22 cellular contexts compared by ENCODE assay signal in genomic region chr10:127905623-127906261, GRCh38. TPM values are rescaled to one million over a fixed set of nuclear protein-coding genes. Genes with fewer than 3 reads are reported as not detected.
DNase-seq lines count a peak whose midpoint lies in the region; ATAC-seq and TF ChIP-seq lines count a peak whose summit lies in the region.
"Had no signal": no experiment of that assay in that cellular context is flagged by ENCODE, and none has a peak within 500 bp of the region (broad histone marks: within the 10 kb centered on the region; RNA-seq: fewer than 3 reads in every experiment).

No MANE protein-coding gene starts in this region.

- H3K27ac ChIP-seq in Peyer's patch, result peak overlapping the region in 3 of 4 donors; percentile 85 to 92 (median 89)
- H3K27ac ChIP-seq: foreskin keratinocyte, SJSA1, tibial artery had no signal

- H3K4me3 ChIP-seq in Peyer's patch, result no peak overlapping the region
- H3K4me3 ChIP-seq: SJSA1, tibial artery had no signal

- no peak overlapping the region for H3K27ac Mint-ChIP-seq in activated CD4-positive, alpha-beta T cell treated with anti-CD3 and anti-CD28 coated beads for 36 hours
- H3K27ac Mint-ChIP-seq in immature natural killer cell, result peak overlapping the region in 1 of 6 donors; percentile 6
- H3K27ac Mint-ChIP-seq in osteocyte (ENCODE audit: unreplicated experiment), result no peak overlapping the region
- H3K27ac Mint-ChIP-seq: stimulated activated naive B cell treated with anti-CD40 and anti-IgM and Interleukin-4, amounts not matched to agents 10 μg/mL and 1 μg/mL and 100 μg/mL, for 72 hours had no signal

- TF ChIP-seq CTCF in Peyer's patch (IDR thresholded peaks at IDR 0.05) (no peak), osteocyte (IDR thresholded peaks at IDR 0.05) (no peak)

- intact Hi-C loops in activated CD4-positive, alpha-beta T cell treated with anti-CD3 and anti-CD28 coated beads for 36 hours (cut with DNase I, micrococcal nuclease), result loop anchor here (1.0 to 5.0 kb wide), 5 partner anchors 87 to 247 kb away; no protein-coding TSS in a partner anchor

- POLR2A ChIA-PET in activated CD4-positive, alpha-beta T cell treated with anti-CD3 and anti-CD28 coated beads for 36 hours (lab: Charles Lee), result interaction anchor here (1.6 kb wide), 1 partner anchor 106 kb away, joined by 5 read pairs; no protein-coding TSS in a partner anchor

- no peaks in the 10 kb centered on the region for H3K36me3 Mint-ChIP-seq in activated CD4-positive, alpha-beta T cell treated with anti-CD3 and anti-CD28 coated beads for 36 hours (ENCODE audit: low read depth)
- H3K36me3 Mint-ChIP-seq in immature natural killer cell (no peaks in the 10 kb centered on the region), osteocyte (ENCODE audit: unreplicated experiment) (no peaks in the 10 kb centered on the region)

- peaks cover 21% of the 10 kb centered on the region for H3K27me3 Mint-ChIP-seq in activated CD4-positive, alpha-beta T cell treated with anti-CD3 and anti-CD28 coated beads for 36 hours
- H3K27me3 Mint-ChIP-seq in immature natural killer cell (ENCODE audit: low read depth in 3 of 3), result peaks cover 2 to 15% (median 5%) of the 10 kb centered on the region in 3 donors
- H3K27me3 Mint-ChIP-seq in osteocyte (ENCODE audit: unreplicated experiment), result peaks cover 26% of the 10 kb centered on the region

- H3K36me3 ChIP-seq in Peyer's patch, result no peaks in the 10 kb centered on the region
- H3K36me3 ChIP-seq: tibial artery had no signal

- no peaks in the 10 kb centered on the region for H3K9me3 ChIP-seq in Peyer's patch
- H3K9me3 ChIP-seq: tibial artery had no signal

- H3K27me3 ChIP-seq in Peyer's patch, result no peaks in the 10 kb centered on the region

- H3K9me3 Mint-ChIP-seq in activated CD4-positive, alpha-beta T cell treated with anti-CD3 and anti-CD28 coated beads for 36 hours (ENCODE audit: low read depth), result no peaks in the 10 kb centered on the region
- no peaks in the 10 kb centered on the region for H3K9me3 Mint-ChIP-seq in immature natural killer cell
- no peaks in the 10 kb centered on the region for H3K9me3 Mint-ChIP-seq in osteocyte (ENCODE audit: unreplicated experiment)

- DNase-seq in activated CD4-positive, alpha-beta T cell treated with anti-CD3 and anti-CD28 coated beads for 36 hours, result no peak
- no peak for DNase-seq in activated CD4-positive, alpha-beta T cell treated with anti-CD3 and anti-CD28 coated beads for 4 hours
- DNase-seq in Peyer's patch (peak in 1 of 3 donors; percentile 10), immature natural killer cell (no peak), osteocyte (ENCODE audit: extremely low spot score, unreplicated experiment) (peak; percentile 78)
- no peak for DNase-seq in stimulated activated CD4-positive, alpha-beta T cell treated with anti-CD3 and anti-CD28 coated beads, Interleukin-4, amount 100 ng/mL, for 4 hours
- DNase-seq: 8988T; activated CD4-positive, alpha-beta T cell treated with anti-CD3 and anti-CD28 coated beads for 1 hour; activated gamma-delta T cell; aorta; DND-41; NCI-H1417; NCI-H2171; PC-3; stimulated activated naive B cell treated with anti-CD40 and anti-IgM and Interleukin-4, amounts not matched to agents 10 μg/mL and 1 μg/mL and 100 μg/mL, for 72 hours had no signal

- peak overlapping the region; percentile 8 for H3K4me3 Mint-ChIP-seq in activated CD4-positive, alpha-beta T cell treated with anti-CD3 and anti-CD28 coated beads for 36 hours
- H3K4me3 Mint-ChIP-seq in immature natural killer cell (peak overlapping the region in 3 of 5 donors; percentile 47 to 60 (median 54)), osteocyte (ENCODE audit: unreplicated experiment) (no peak overlapping the region)

- peaks cover 0 to 24% (median 8%) of the 10 kb centered on the region in 4 donors for H3K4me1 ChIP-seq in Peyer's patch
- H3K4me1 ChIP-seq: foreskin keratinocyte had no signal

- no peak for ATAC-seq in activated CD4-positive, alpha-beta T cell treated with anti-CD3 and anti-CD28 coated beads for 36 hours
- ATAC-seq in GM21737 (IDR thresholded peaks at IDR 0.05; ENCODE audit: unreplicated experiment) (no peak), GM21529 (IDR thresholded peaks at IDR 0.05; ENCODE audit: unreplicated experiment) (no peak)

- no peaks in the 10 kb centered on the region for H3K4me1 Mint-ChIP-seq in activated CD4-positive, alpha-beta T cell treated with anti-CD3 and anti-CD28 coated beads for 36 hours
- H3K4me1 Mint-ChIP-seq in immature natural killer cell (no peaks in the 10 kb centered on the region), osteocyte (ENCODE audit: unreplicated experiment) (peaks cover 8% of the 10 kb centered on the region)

- no peak for TF ChIP-seq POLR2A in Peyer's patch (IDR thresholded peaks at IDR 0.05)

- CTCF ChIA-PET in activated CD4-positive, alpha-beta T cell treated with anti-CD3 and anti-CD28 coated beads for 36 hours (lab: Charles Lee), result interaction anchor here (0.8 to 5.8 kb wide), 16 partner anchors 9 to 266 kb away, joined by 3 to 147 read pairs (median 4); partner anchors contain the start of gene CLRN3

RNA-seq across cellular contexts. Expression of gene PTPRE, which starts 1.2 kb away (rescaled TPM):
- 10 to 100 TPM; 23.0 to 31.6 TPM for total RNA-seq in activated CD4-positive, alpha-beta T cell treated with anti-CD3 and anti-CD28 coated beads for 36 hours
- total RNA-seq in Peyer's patch, result 10 to 100 TPM; 24.0 to 48.7 (median 35.4) TPM
- polyA plus RNA-seq in immature natural killer cell, result 10 to 100 TPM; 35.7 to 73.1 (median 40.3) TPM
- 1.2 and 1.3 TPM in 2 replicates for total RNA-seq in osteocyte

RNA-seq across cellular contexts. Expression of gene CLRN3, which starts 13.0 kb away (rescaled TPM):
- not detected for total RNA-seq in activated CD4-positive, alpha-beta T cell treated with anti-CD3 and anti-CD28 coated beads for 36 hours
- total RNA-seq in Peyer's patch (100 to 1,000 TPM in 2 of 4 donors, 10 to 100 TPM in 1, 1 to 10 TPM in 1; 7.4 to 215 (median 109) TPM), osteocyte (not detected in 2 replicates)
- polyA plus RNA-seq in immature natural killer cell, result not detected
- total RNA-seq: aorta, chondrocyte, foreskin keratinocyte, myocyte, PC-3, SJSA1 had no signal
- polyA plus RNA-seq: foreskin keratinocyte had no signal

Comparison
In these comparisons a context has a peak if more than half of its experiments do, and no peak if none do; other contexts are left out.
1. RNA of gene PTPRE, which starts 1.2 kb away (total RNA-seq): 24.0 to 48.7 TPM in Peyer's patch and 23.0 to 31.6 TPM in activated CD4-positive, alpha-beta T cell treated with anti-CD3 and anti-CD28 coated beads for 36 hours; 1.2 to 1.3 TPM in osteocyte; every median in the first group is over 10 times any median in the second.